13 cellular contexts compared by ENCODE assay signal in genomic region chr15:96181873-96182301, GRCh38.
DNase-seq lines count a peak whose midpoint lies in the region; ATAC-seq and TF ChIP-seq lines count a peak whose summit lies in the region.
"Had no signal": no experiment of that assay in that cellular context is flagged by ENCODE, and none has a peak within 500 bp of the region (broad histone marks: within the 10 kb centered on the region; RNA-seq: fewer than 3 reads in every experiment).

No MANE protein-coding gene starts in this region.

- H3K9ac ChIP-seq in neural progenitor cell, result no peak overlapping the region
- no peak overlapping the region for H3K9ac ChIP-seq in endodermal cell (ENCODE audit: extremely low read depth, low read length, poor library complexity, severe bottlenecking)

- H2AFZ ChIP-seq in neural progenitor cell (replicated peaks), result no peak overlapping the region

- TF ChIP-seq CTCF in neural progenitor cell (IDR thresholded peaks at IDR 0.05), result no peak
- no peak for TF ChIP-seq CTCF in uterus (IDR thresholded peaks at IDR 0.05)
- TF ChIP-seq CTCF in osteocyte (IDR thresholded peaks at IDR 0.05), result no peak
- no peak for TF ChIP-seq CTCF in endodermal cell (conservative IDR thresholded peaks at IDR 0.05)

- H3K36me3 Mint-ChIP-seq in neural progenitor cell (peaks cover 2% of the 10 kb centered on the region), osteocyte (ENCODE audit: unreplicated experiment) (peaks cover 18% of the 10 kb centered on the region), endodermal cell (ENCODE audit: low read depth) (no peaks in the 10 kb centered on the region)

- no peaks in the 10 kb centered on the region for H3K36me3 ChIP-seq in neural progenitor cell
- H3K36me3 ChIP-seq in uterus, result no peaks in the 10 kb centered on the region
- H3K36me3 ChIP-seq in endodermal cell (ENCODE audit: control insufficient read depth, insufficient read depth, low read length), result no peaks in the 10 kb centered on the region
- H3K36me3 ChIP-seq: neutrophil had no signal

- ATAC-seq in HG02938 (IDR thresholded peaks at IDR 0.05; ENCODE audit: unreplicated experiment) (no peak), HG03354 (IDR thresholded peaks at IDR 0.05; ENCODE audit: poor library complexity, severe bottlenecking, unreplicated experiment) (no peak)

- WGBS in endodermal cell (ENCODE audit: insufficient coverage in 1 of 2, insufficient read length in 1 of 2), 2 experiments, result 97 to 100% methylated on average over 5 to 8 of the region's 8 CpGs

- H3K4me1 ChIP-seq in neural progenitor cell, result peaks cover 48% of the 10 kb centered on the region
- H3K4me1 ChIP-seq in uterus, result peaks cover 0 to 10% of the 10 kb centered on the region in 2 donors
- H3K4me1 ChIP-seq in endodermal cell (ENCODE audit: control insufficient read depth, insufficient read depth, low read length), result peaks cover 3% of the 10 kb centered on the region

- peak; percentile 6 for DNase-seq in RPMI7951 (ENCODE audit: low read depth)
- DNase-seq in fibroblast of the conjunctiva (ENCODE audit: low read depth), result peak; percentile 96
- no peak for DNase-seq in neural progenitor cell (ENCODE audit: low spot score)
- peak; percentile 87 to 88 for DNase-seq in uterus
- DNase-seq in osteocyte (ENCODE audit: extremely low spot score, unreplicated experiment), result no peak
- DNase-seq in endodermal cell, result no peak
- DNase-seq: GF-D8, NCI-H146, T1000 had no signal

- no peak for TF ChIP-seq POLR2A in uterus (IDR thresholded peaks at IDR 0.05)

- H3K9me3 Mint-ChIP-seq in neural progenitor cell, result no peaks in the 10 kb centered on the region
- H3K9me3 Mint-ChIP-seq in osteocyte (ENCODE audit: unreplicated experiment), result no peaks in the 10 kb centered on the region
- H3K9me3 Mint-ChIP-seq in endodermal cell, result no peaks in the 10 kb centered on the region
- H3K9me3 Mint-ChIP-seq: brain had no signal

- H3K27me3 Mint-ChIP-seq in neural progenitor cell (ENCODE audit: insufficient read depth, low read depth), result peaks cover 4% of the 10 kb centered on the region
- H3K27me3 Mint-ChIP-seq in osteocyte (ENCODE audit: unreplicated experiment), result no peaks in the 10 kb centered on the region
- peaks cover 7% of the 10 kb centered on the region for H3K27me3 Mint-ChIP-seq in endodermal cell (ENCODE audit: insufficient read depth)
- H3K27me3 Mint-ChIP-seq: brain had no signal

- no peaks in the 10 kb centered on the region for H3K79me2 ChIP-seq in neural progenitor cell (ENCODE audit: low read depth)

- intact Hi-C loops in uterus (cut with DNase I; ENCODE audit: low total_unique reads), result loop anchor here (10.0 kb wide), 1 partner anchor 143 kb away; no protein-coding TSS in a partner anchor

- no peaks in the 10 kb centered on the region for H3K9me3 ChIP-seq in neural progenitor cell (ENCODE audit: low read depth)
- H3K9me3 ChIP-seq in uterus, result no peaks in the 10 kb centered on the region
- H3K9me3 ChIP-seq in endodermal cell (ENCODE audit: control insufficient read depth, low read length), result no peaks in the 10 kb centered on the region
- H3K9me3 ChIP-seq: neutrophil had no signal

- no peak overlapping the region for H3K4me2 ChIP-seq in neural progenitor cell

- H3F3A ChIP-seq in neural progenitor cell (ENCODE audit: low read depth), result peaks cover 25% of the 10 kb centered on the region

- no peak overlapping the region for H3K4me3 ChIP-seq in neural progenitor cell
- H3K4me3 ChIP-seq in uterus, result no peak overlapping the region
- no peak overlapping the region for H3K4me3 ChIP-seq in endodermal cell (ENCODE audit: low read length)

- H3K4me1 Mint-ChIP-seq in neural progenitor cell (peaks cover 53% of the 10 kb centered on the region), osteocyte (ENCODE audit: unreplicated experiment) (peaks cover 15% of the 10 kb centered on the region), endodermal cell (peaks cover 54% of the 10 kb centered on the region)

- no peak overlapping the region for H3K27ac ChIP-seq in neural progenitor cell
- peak overlapping the region; percentile 86 to 88 for H3K27ac ChIP-seq in uterus
- H3K27ac ChIP-seq in endodermal cell (ENCODE audit: low read depth, low read length), result no peak overlapping the region
- H3K27ac ChIP-seq: neutrophil had no signal

- H3K27ac Mint-ChIP-seq in neural progenitor cell, result peak overlapping the region; percentile 59
- H3K27ac Mint-ChIP-seq in osteocyte (ENCODE audit: unreplicated experiment), result no peak overlapping the region
- H3K27ac Mint-ChIP-seq in endodermal cell, result no peak overlapping the region

- H3K27me3 ChIP-seq in neural progenitor cell (no peaks in the 10 kb centered on the region), uterus (no peaks in the 10 kb centered on the region), endodermal cell (ENCODE audit: control insufficient read depth, insufficient read depth, low read length, poor library complexity, severe bottlenecking) (no peaks in the 10 kb centered on the region)
- H3K27me3 ChIP-seq: neutrophil had no signal

- H3K4me3 Mint-ChIP-seq in neural progenitor cell (no peak overlapping the region), osteocyte (ENCODE audit: unreplicated experiment) (no peak overlapping the region), endodermal cell (no peak overlapping the region)
- H3K4me3 Mint-ChIP-seq: brain had no signal

- H4K20me1 ChIP-seq in neural progenitor cell (ENCODE audit: low read depth), result no peaks in the 10 kb centered on the region

Comparison
In these comparisons a context has a peak if more than half of its experiments do, and no peak if none do; other contexts are left out.
1. DNase-seq: peak in RPMI7951 (single experiment), fibroblast of the conjunctiva (single experiment) and uterus (2 of 2); none in neural progenitor cell (single experiment), osteocyte (single experiment) and endodermal cell (single experiment).
2. H3K27ac ChIP-seq: peak in uterus (2 of 2); none in neural progenitor cell (single experiment) and endodermal cell (single experiment).